Comparison of ENCODE assay signal across 11 cellular contexts in genomic region chr1:2018217-2019161, GRCh38. TPM values are rescaled to one million over a fixed set of nuclear protein-coding genes. Genes with fewer than 3 reads are reported as not detected.
DNase-seq lines count a peak whose midpoint lies in the region; ATAC-seq and TF ChIP-seq lines count a peak whose summit lies in the region.
"Had no signal": no experiment of that assay in that cellular context is flagged by ENCODE, and none has a peak within 500 bp of the region (broad histone marks: within the 10 kb centered on the region; RNA-seq: fewer than 3 reads in every experiment).

No MANE protein-coding gene starts in this region.

- peaks cover 4% of the 10 kb centered on the region for H3K4me1 Mint-ChIP-seq in CD8-positive, alpha-beta T cell (ENCODE audit: low read depth)
- H3K4me1 Mint-ChIP-seq in nephron progenitor cell, result peaks cover 10% of the 10 kb centered on the region

- ATAC-seq in CD8-positive, alpha-beta T cell, result no peak
- ATAC-seq in GM19397 (IDR thresholded peaks at IDR 0.05; ENCODE audit: unreplicated experiment), result no peak
- ATAC-seq in GM18520 (IDR thresholded peaks at IDR 0.05; ENCODE audit: unreplicated experiment), result no peak
- ATAC-seq: gastrocnemius medialis had no signal

- POLR2A ChIA-PET in CD8-positive, alpha-beta T cell (lab: Charles Lee), result no interaction called here
- POLR2A ChIA-PET in HEK293 (lab: Yijun Ruan, JAX), result interaction anchor here (0.7 kb wide), 1 partner anchor 11 kb away, joined by 4 read pairs; no protein-coding TSS in a partner anchor

- H3K36me3 ChIP-seq in CD8-positive, alpha-beta T cell (ENCODE audit: insufficient read depth, low read length), result no peaks in the 10 kb centered on the region
- no peaks in the 10 kb centered on the region for H3K36me3 ChIP-seq in HEK293 (ENCODE audit: control insufficient read depth in 2 of 2, insufficient read depth in 1 of 2, low read length in 2 of 2)
- H3K36me3 ChIP-seq: gastrocnemius medialis had no signal

- peaks cover 5% of the 10 kb centered on the region for H3K4me1 ChIP-seq in CD8-positive, alpha-beta T cell (ENCODE audit: insufficient read depth, low read length)
- H3K4me1 ChIP-seq in HEK293 (ENCODE audit: control insufficient read depth, insufficient read depth, low read length), result no peaks in the 10 kb centered on the region
- H3K4me1 ChIP-seq: gastrocnemius medialis had no signal

- intact Hi-C loops in CD8-positive, alpha-beta T cell (cut with DNase I, micrococcal nuclease), result loop anchor here in 1 of 2 experiments (1.0 kb wide), 1 partner anchor 26 kb away; no protein-coding TSS in a partner anchor
- intact Hi-C loops in dorsolateral prefrontal cortex (cut with DNase I), result no loop called here

- H3K9me3 ChIP-seq in CD8-positive, alpha-beta T cell (ENCODE audit: low read length), result no peaks in the 10 kb centered on the region
- H3K9me3 ChIP-seq in HEK293 (ENCODE audit: control insufficient read depth, insufficient read depth, low read depth, low read length), result no peaks in the 10 kb centered on the region
- H3K9me3 ChIP-seq: gastrocnemius medialis had no signal

- peaks cover 13% of the 10 kb centered on the region for H3K27me3 ChIP-seq in CD8-positive, alpha-beta T cell (ENCODE audit: insufficient read depth, low read length)
- H3K27me3 ChIP-seq in dorsolateral prefrontal cortex, result peaks cover 0 to 66% (median 22%) of the 10 kb centered on the region in 45 donors

- H3K9me3 Mint-ChIP-seq in CD8-positive, alpha-beta T cell, result no peaks in the 10 kb centered on the region
- H3K9me3 Mint-ChIP-seq in nephron progenitor cell, result no peaks in the 10 kb centered on the region

- TF ChIP-seq CTCF in CD8-positive, alpha-beta T cell (IDR thresholded peaks at IDR 0.05), result no peak
- TF ChIP-seq CTCF in HEK293 (tag by site-specific recombination; IDR thresholded peaks at IDR 0.05) (no peak), dorsolateral prefrontal cortex (IDR thresholded peaks at IDR 0.05 in 54 of 56, conservative IDR thresholded peaks at IDR 0.05 in 2 of 56; ENCODE audit: low read depth in 1 of 56, partially characterized antibody in 56 of 56) (no peak), nephron progenitor cell (IDR thresholded peaks at IDR 0.05) (no peak)

- no peak for DNase-seq in CD8-positive, alpha-beta T cell
- no peak for DNase-seq in dorsolateral prefrontal cortex
- peak; percentile 35 for DNase-seq in nephron progenitor cell
- no peak for DNase-seq in islet precursor cell
- DNase-seq: activated effector memory CD4-positive, alpha-beta T cell treated with Interleukin-2 at 50 U/mL for 16 hours; gastrocnemius medialis had no signal

- no peak overlapping the region for H3K27ac ChIP-seq in CD8-positive, alpha-beta T cell (ENCODE audit: low read depth, low read length)
- no peak overlapping the region for H3K27ac ChIP-seq in HEK293 (ENCODE audit: extremely low read depth, low read depth, low read length)
- peak overlapping the region in 6 of 59 donors; percentile 18 to 87 (median 31) for H3K27ac ChIP-seq in dorsolateral prefrontal cortex
- H3K27ac ChIP-seq: gastrocnemius medialis had no signal

- H3K27ac Mint-ChIP-seq in CD8-positive, alpha-beta T cell, result no peak overlapping the region
- H3K27ac Mint-ChIP-seq in nephron progenitor cell, result no peak overlapping the region

- peak overlapping the region; percentile 82 for H3K4me3 Mint-ChIP-seq in CD8-positive, alpha-beta T cell
- H3K4me3 Mint-ChIP-seq in nephron progenitor cell, result peak overlapping the region; percentile 79

- no peaks in the 10 kb centered on the region for H3K36me3 Mint-ChIP-seq in CD8-positive, alpha-beta T cell
- no peaks in the 10 kb centered on the region for H3K36me3 Mint-ChIP-seq in nephron progenitor cell (ENCODE audit: low read depth)

- peaks cover 57% of the 10 kb centered on the region for H3K27me3 Mint-ChIP-seq in CD8-positive, alpha-beta T cell (ENCODE audit: low read depth)
- peaks cover 86% of the 10 kb centered on the region for H3K27me3 Mint-ChIP-seq in nephron progenitor cell (ENCODE audit: low read depth, poor library complexity)

- no peak overlapping the region for H3K4me3 ChIP-seq in CD8-positive, alpha-beta T cell (ENCODE audit: low read depth, low read length)
- H3K4me3 ChIP-seq in HEK293 (ENCODE audit: low read depth, low read length) (no peak overlapping the region), dorsolateral prefrontal cortex (peak overlapping the region in 32 of 59 donors; percentile 6 to 48 (median 30))
- H3K4me3 ChIP-seq: gastrocnemius medialis had no signal

- CTCF ChIA-PET in CD8-positive, alpha-beta T cell (lab: Charles Lee), result interaction anchor here (1.3 kb wide), 1 partner anchor 26 kb away, joined by 3 read pairs; no protein-coding TSS in a partner anchor
- CTCF ChIA-PET in HEK293 (lab: Yijun Ruan, JAX), result interaction anchor here (0.6 to 2.1 kb wide), 4 partner anchors 13 to 156 kb away, joined by 3 to 7 read pairs (median 4); no protein-coding TSS in a partner anchor

TF ChIP-seq in HEK293, 187 proteins besides CTCF, POLR2A, EP300 and RAD21:
- TF ChIP-seq ZNF600 (tag by site-specific recombination; IDR thresholded peaks at IDR 0.05) (peak; percentile 92), GLIS2 (tag by site-specific recombination; IDR thresholded peaks at IDR 0.05) (peak; percentile 44; the same call in 1 of the 2 replicates), ZNF837 (tag by site-specific recombination; IDR thresholded peaks at IDR 0.05) (no peak)

RNA-seq across cellular contexts. Expression of gene GABRD, which starts 0.7 kb away (rescaled TPM):
- under 1 TPM; 0.19 to 0.25 TPM for total RNA-seq in CD8-positive, alpha-beta T cell
- 100 to 1,000 TPM in 62 of 120 experiments, 10 to 100 TPM in 58; 24.7 to 182 (median 102) TPM for total RNA-seq in dorsolateral prefrontal cortex
- total RNA-seq: endothelial cell of umbilical vein; T-helper 1 cell treated with Interleukin-12 subunit alpha and Interleukin-12 subunit beta and Interleukin-4 antibody, amounts not matched to agents 30 ng/mL and 1 ng/mL, for 36 hours had no signal

RNA-seq across cellular contexts. Expression of gene CFAP74, which starts 14.9 kb away (rescaled TPM):
- total RNA-seq in CD8-positive, alpha-beta T cell, result not detected
- total RNA-seq in dorsolateral prefrontal cortex, result 10 to 100 TPM in 85 of 120 experiments, 1 to 10 TPM in 35; 3.1 to 23.8 (median 12.0) TPM
- total RNA-seq: endothelial cell of umbilical vein; gastrocnemius medialis; T-helper 1 cell treated with Interleukin-12 subunit alpha and Interleukin-12 subunit beta and Interleukin-4 antibody, amounts not matched to agents 30 ng/mL and 1 ng/mL, for 36 hours had no signal

RNA-seq across cellular contexts. Expression of gene PRKCZ, which starts 31.7 kb away (rescaled TPM):
- 10 to 100 TPM; 17.1 to 19.6 TPM for total RNA-seq in CD8-positive, alpha-beta T cell
- total RNA-seq in dorsolateral prefrontal cortex, result 100 to 1,000 TPM; 113 to 225 (median 176) TPM

Comparison
In these comparisons a context has a peak if more than half of its experiments do, and no peak if none do; other contexts are left out.
1. H3K4me3 ChIP-seq: peak in dorsolateral prefrontal cortex (32 of 59); none in CD8-positive, alpha-beta T cell (single experiment) and HEK293 (single experiment).
2. RNA of gene GABRD, which starts 0.7 kb away (total RNA-seq): 24.7 to 182 TPM in dorsolateral prefrontal cortex; 0.19 to 0.25 TPM in CD8-positive, alpha-beta T cell; every median in the first group is over 10 times any median in the second.
3. RNA of gene CFAP74, which starts 14.9 kb away (total RNA-seq): 3.1 to 23.8 TPM in dorsolateral prefrontal cortex; not detected in CD8-positive, alpha-beta T cell; every median in the first group is over 4 times any median in the second.
4. RNA of gene PRKCZ, which starts 31.7 kb away (total RNA-seq): 113 to 225 TPM in dorsolateral prefrontal cortex; 17.1 to 19.6 TPM in CD8-positive, alpha-beta T cell; every median in the first group is over 4 times any median in the second.